ENCODE assay signal across 8 cellular contexts in genomic region chr19:2478756-2479555, GRCh38. TPM values are rescaled to one million over a fixed set of nuclear protein-coding genes. Genes with fewer than 3 reads are reported as not detected.
A peak's percentile ranks its signal among the peaks of the same experiment; 100 is the strongest.
DNase-seq lines count a peak whose midpoint lies in the region; ATAC-seq and TF ChIP-seq lines count a peak whose summit lies in the region.

No MANE protein-coding gene starts in this region.

- TF ChIP-seq CTCF in HL-60 (IDR thresholded peaks at IDR 0.05; ENCODE audit: insufficient read depth, low read length) (no peak), lower lobe of right lung (IDR thresholded peaks at IDR 0.05) (no peak)

- CTCF ChIA-PET in activated CD4-positive, alpha-beta T cell treated with anti-CD3 and anti-CD28 coated beads, Interleukin-2, amount 10 ng/mL, durations not matched to agents 7 days and 5 days (lab: Charles Lee) = interaction anchor here (0.9 to 3.5 kb wide), 7 partner anchors 23 to 158 kb away, joined by 3 to 30 read pairs (median 5); no protein-coding TSS in a partner anchor

- H3K27ac Mint-ChIP-seq in activated CD4-positive, alpha-beta T cell treated with anti-CD3 and anti-CD28 coated beads, Interleukin-2, amount 10 ng/mL, durations not matched to agents 7 days and 5 days = peak overlapping the region; percentile 95

- H3K4me3 ChIP-seq in HL-60 (replicated peaks; ENCODE audit: insufficient read depth, low read length) (peak overlapping the region; percentile 84), duodenal mucosa (ENCODE audit: low read depth in 1 of 2, low read length in 2 of 2) (peak overlapping the region; percentile 85 to 99), lower lobe of right lung (peak overlapping the region; percentile 97)

- in situ Hi-C loops in ACHN (cut with HindIII; ENCODE audit: low pct_ligation_motif_present, low pct_unique_long_range_greater_than_20kb, low sequenced_read_pairs) = no loop called here

- H3K9ac ChIP-seq in duodenal mucosa (ENCODE audit: low read depth in 1 of 2, low read length in 2 of 2) = peak overlapping the region; percentile 72 to 75

- H3K9me3 ChIP-seq in duodenal mucosa (ENCODE audit: control insufficient read depth in 1 of 2, low read length in 2 of 2) (peaks cover 0 to 13% of the 10 kb centered on the region in 2 donors), lower lobe of right lung (peaks cover 7% of the 10 kb centered on the region)

- intact Hi-C loops in lower lobe of right lung (cut with DNase I) = loop anchor here (10.0 kb wide), 1 partner anchor 136 kb away; no protein-coding TSS in a partner anchor

- POLR2A ChIA-PET in activated CD4-positive, alpha-beta T cell treated with anti-CD3 and anti-CD28 coated beads, Interleukin-2, amount 10 ng/mL, durations not matched to agents 7 days and 5 days (lab: Charles Lee) = no interaction called here

- H3K36me3 ChIP-seq in duodenal mucosa (ENCODE audit: control insufficient read depth in 1 of 2, insufficient read depth in 2 of 2, low read length in 2 of 2) (no peaks in the 10 kb centered on the region), lower lobe of right lung (peaks cover 12% of the 10 kb centered on the region)

- peak overlapping the region; percentile 89 for H3K27ac ChIP-seq in HL-60 (replicated peaks)
- peak overlapping the region; percentile 74 for H3K27ac ChIP-seq in duodenal mucosa (ENCODE audit: low read depth, low read length)
- peak overlapping the region; percentile 89 for H3K27ac ChIP-seq in lower lobe of right lung

- H3K4me1 ChIP-seq in duodenal mucosa (ENCODE audit: control insufficient read depth in 1 of 2, insufficient read depth in 2 of 2, low read length in 2 of 2) (peaks cover 10 to 28% of the 10 kb centered on the region in 2 donors), lower lobe of right lung (peaks cover 37% of the 10 kb centered on the region)

- DNase-seq in ACHN = peak; percentile 78
- DNase-seq in HL-60 (ENCODE audit: low read depth in 1 of 2, low spot score in 1 of 2) = peak in 1 of 2 experiments; percentile 80
- DNase-seq in activated CD4-positive, alpha-beta T cell treated with anti-CD3 and anti-CD28 coated beads, Interleukin-2, amount 10 ng/mL, durations not matched to agents 7 days and 5 days = peak; percentile 77
- peak; percentile 88 for DNase-seq in lower lobe of right lung
- DNase-seq in stimulated activated CD8-positive, alpha-beta memory T cell treated with anti-CD3 and anti-CD28 coated beads, Interleukin-7, amount 100 ng/mL, for 1 hour (ENCODE audit: low read depth in 2 of 2) = peak; percentile 32 to 41

- peak overlapping the region; percentile 99 for H3K4me3 Mint-ChIP-seq in activated CD4-positive, alpha-beta T cell treated with anti-CD3 and anti-CD28 coated beads, Interleukin-2, amount 10 ng/mL, durations not matched to agents 7 days and 5 days

- H3K36me3 Mint-ChIP-seq in activated CD4-positive, alpha-beta T cell treated with anti-CD3 and anti-CD28 coated beads, Interleukin-2, amount 10 ng/mL, durations not matched to agents 7 days and 5 days (ENCODE audit: low read depth) = peaks cover 25% of the 10 kb centered on the region

- peak; percentile 45 to 50 for ATAC-seq in lower lobe of right lung
- no peak for ATAC-seq in HG02610 (IDR thresholded peaks at IDR 0.05; ENCODE audit: unreplicated experiment)
- no peak for ATAC-seq in HG03571 (IDR thresholded peaks at IDR 0.05; ENCODE audit: unreplicated experiment)

- H3K27me3 ChIP-seq in HL-60 (ENCODE audit: insufficient read depth, poor library complexity, severe bottlenecking) (no peaks in the 10 kb centered on the region), duodenal mucosa (ENCODE audit: control insufficient read depth in 1 of 2, insufficient read depth in 2 of 2, low read length in 2 of 2) (no peaks in the 10 kb centered on the region), lower lobe of right lung (ENCODE audit: low read depth) (no peaks in the 10 kb centered on the region)

- H3K4me1 Mint-ChIP-seq in activated CD4-positive, alpha-beta T cell treated with anti-CD3 and anti-CD28 coated beads, Interleukin-2, amount 10 ng/mL, durations not matched to agents 7 days and 5 days = peaks cover 17% of the 10 kb centered on the region

- H3K27me3 Mint-ChIP-seq in activated CD4-positive, alpha-beta T cell treated with anti-CD3 and anti-CD28 coated beads, Interleukin-2, amount 10 ng/mL, durations not matched to agents 7 days and 5 days = no peaks in the 10 kb centered on the region

- peaks cover 13% of the 10 kb centered on the region for H3K9me3 Mint-ChIP-seq in activated CD4-positive, alpha-beta T cell treated with anti-CD3 and anti-CD28 coated beads, Interleukin-2, amount 10 ng/mL, durations not matched to agents 7 days and 5 days

RNA-seq across cellular contexts. Expression of gene GADD45B, which starts 3.0 kb away (rescaled TPM):
- 10 to 100 TPM; 31.2 to 39.2 TPM for total RNA-seq in activated CD4-positive, alpha-beta T cell treated with anti-CD3 and anti-CD28 coated beads, Interleukin-2, amount 10 ng/mL, durations not matched to agents 7 days and 5 days
- total RNA-seq in lower lobe of right lung = 89.9 TPM

RNA-seq across cellular contexts. Expression of gene LMNB2, which starts 22.2 kb away (rescaled TPM):
- 100 to 1,000 TPM; 101 to 113 TPM for total RNA-seq in activated CD4-positive, alpha-beta T cell treated with anti-CD3 and anti-CD28 coated beads, Interleukin-2, amount 10 ng/mL, durations not matched to agents 7 days and 5 days
- 20.9 TPM for total RNA-seq in lower lobe of right lung

RNA-seq across cellular contexts. Expression of gene TIMM13, which starts 51.6 kb away (rescaled TPM):
- total RNA-seq in activated CD4-positive, alpha-beta T cell treated with anti-CD3 and anti-CD28 coated beads, Interleukin-2, amount 10 ng/mL, durations not matched to agents 7 days and 5 days = 10 to 100 TPM; 49.0 to 66.4 TPM
- 53.3 TPM for total RNA-seq in lower lobe of right lung

Comparison
In these comparisons a context has a peak if more than half of its experiments do, and no peak if none do; other contexts are left out.
1. ATAC-seq: peak in lower lobe of right lung (2 of 2); none in HG02610 (single experiment) and HG03571 (single experiment).
2. Peak in every context shown above with its lines, with median percentiles within 50 percentile points of each other: H3K27ac ChIP-seq and H3K4me3 ChIP-seq.